Comparison of ENCODE assay signal across 10 cellular contexts in genomic region chr7:130649004-130649790, GRCh38. TPM values are rescaled to one million over a fixed set of nuclear protein-coding genes. Genes with fewer than 3 reads are reported as not detected.
DNase-seq lines count a peak whose midpoint lies in the region; ATAC-seq and TF ChIP-seq lines count a peak whose summit lies in the region.
"Had no signal": no experiment of that assay in that cellular context is flagged by ENCODE, and none has a peak within 500 bp of the region (broad histone marks: within the 10 kb centered on the region; RNA-seq: fewer than 3 reads in every experiment).

No MANE protein-coding gene starts in this region.

- peaks cover 8% of the 10 kb centered on the region for H3K9me3 Mint-ChIP-seq in T-helper 1 cell treated with Interleukin-12 subunit alpha and Interleukin-12 subunit beta and Interleukin-4 antibody, amounts not matched to agents 30 μg/mL and 1 μg/mL, for 36 hours
- H3K9me3 Mint-ChIP-seq in memory B cell: peaks cover 2% of the 10 kb centered on the region
- H3K9me3 Mint-ChIP-seq in type B pancreatic cell: peaks cover 4% of the 10 kb centered on the region

- DNase-seq in memory B cell (ENCODE audit: low spot score in 2 of 2) (no peak), type B pancreatic cell (ENCODE audit: extremely low spot score, unreplicated experiment) (no peak), T-helper 9 cell (no peak)
- DNase-seq: NCI-H345 had no signal

- no peaks in the 10 kb centered on the region for H3K27me3 Mint-ChIP-seq in T-helper 1 cell treated with Interleukin-12 subunit alpha and Interleukin-12 subunit beta and Interleukin-4 antibody, amounts not matched to agents 30 μg/mL and 1 μg/mL, for 36 hours (ENCODE audit: low read depth)
- no peaks in the 10 kb centered on the region for H3K27me3 Mint-ChIP-seq in memory B cell
- no peaks in the 10 kb centered on the region for H3K27me3 Mint-ChIP-seq in type B pancreatic cell

- H3K27ac Mint-ChIP-seq in T-helper 1 cell treated with Interleukin-12 subunit alpha and Interleukin-12 subunit beta and Interleukin-4 antibody, amounts not matched to agents 30 μg/mL and 1 μg/mL, for 36 hours: peak overlapping the region; percentile 64
- peak overlapping the region; percentile 66 for H3K27ac Mint-ChIP-seq in memory B cell
- no peak overlapping the region for H3K27ac Mint-ChIP-seq in type B pancreatic cell

- no peak for TF ChIP-seq CTCF in type B pancreatic cell (conservative IDR thresholded peaks at IDR 0.05)

- H3K4me1 Mint-ChIP-seq in T-helper 1 cell treated with Interleukin-12 subunit alpha and Interleukin-12 subunit beta and Interleukin-4 antibody, amounts not matched to agents 30 μg/mL and 1 μg/mL, for 36 hours (ENCODE audit: low read depth): peaks cover 22% of the 10 kb centered on the region
- H3K4me1 Mint-ChIP-seq in memory B cell (peaks cover 9% of the 10 kb centered on the region), type B pancreatic cell (ENCODE audit: unreplicated experiment) (no peaks in the 10 kb centered on the region)

- ATAC-seq in GM18499 (IDR thresholded peaks at IDR 0.05; ENCODE audit: insufficient read depth, unreplicated experiment) (peak; percentile 54), GM21825 (IDR thresholded peaks at IDR 0.05; ENCODE audit: unreplicated experiment) (peak; percentile 61), memory B cell (ENCODE audit: low read depth) (no peak), GM19324 (IDR thresholded peaks at IDR 0.05; ENCODE audit: low FRiP score, unreplicated experiment) (no peak)
- ATAC-seq: sciatic nerve had no signal

- peak overlapping the region; percentile 26 for H3K4me3 Mint-ChIP-seq in T-helper 1 cell treated with Interleukin-12 subunit alpha and Interleukin-12 subunit beta and Interleukin-4 antibody, amounts not matched to agents 30 μg/mL and 1 μg/mL, for 36 hours
- H3K4me3 Mint-ChIP-seq in memory B cell (no peak overlapping the region), type B pancreatic cell (no peak overlapping the region)

- H3K36me3 Mint-ChIP-seq in T-helper 1 cell treated with Interleukin-12 subunit alpha and Interleukin-12 subunit beta and Interleukin-4 antibody, amounts not matched to agents 30 μg/mL and 1 μg/mL, for 36 hours (ENCODE audit: low read depth): peaks cover 15% of the 10 kb centered on the region
- H3K36me3 Mint-ChIP-seq in memory B cell (peaks cover 38% of the 10 kb centered on the region), type B pancreatic cell (peaks cover 59% of the 10 kb centered on the region)

RNA-seq across cellular contexts. Expression of gene COPG2, which starts 19.4 kb away (rescaled TPM):
- 51.6 and 54.0 TPM in 2 replicates for total RNA-seq in type B pancreatic cell (ENCODE audit: low replicate concordance)

RNA-seq across cellular contexts. Expression of gene TSGA13, which starts 37.1 kb away (rescaled TPM):
- not detected in 2 replicates for total RNA-seq in type B pancreatic cell (ENCODE audit: low replicate concordance)
- total RNA-seq: sciatic nerve, urinary bladder had no signal

Comparison
In these comparisons a context has a peak if more than half of its experiments do, and no peak if none do; other contexts are left out.
1. ATAC-seq: peak in GM18499 (single experiment) and GM21825 (single experiment); none in memory B cell (single experiment) and GM19324 (single experiment).